Comparison of ENCODE assay signal across 13 cellular contexts in the genomic region with DNA sequence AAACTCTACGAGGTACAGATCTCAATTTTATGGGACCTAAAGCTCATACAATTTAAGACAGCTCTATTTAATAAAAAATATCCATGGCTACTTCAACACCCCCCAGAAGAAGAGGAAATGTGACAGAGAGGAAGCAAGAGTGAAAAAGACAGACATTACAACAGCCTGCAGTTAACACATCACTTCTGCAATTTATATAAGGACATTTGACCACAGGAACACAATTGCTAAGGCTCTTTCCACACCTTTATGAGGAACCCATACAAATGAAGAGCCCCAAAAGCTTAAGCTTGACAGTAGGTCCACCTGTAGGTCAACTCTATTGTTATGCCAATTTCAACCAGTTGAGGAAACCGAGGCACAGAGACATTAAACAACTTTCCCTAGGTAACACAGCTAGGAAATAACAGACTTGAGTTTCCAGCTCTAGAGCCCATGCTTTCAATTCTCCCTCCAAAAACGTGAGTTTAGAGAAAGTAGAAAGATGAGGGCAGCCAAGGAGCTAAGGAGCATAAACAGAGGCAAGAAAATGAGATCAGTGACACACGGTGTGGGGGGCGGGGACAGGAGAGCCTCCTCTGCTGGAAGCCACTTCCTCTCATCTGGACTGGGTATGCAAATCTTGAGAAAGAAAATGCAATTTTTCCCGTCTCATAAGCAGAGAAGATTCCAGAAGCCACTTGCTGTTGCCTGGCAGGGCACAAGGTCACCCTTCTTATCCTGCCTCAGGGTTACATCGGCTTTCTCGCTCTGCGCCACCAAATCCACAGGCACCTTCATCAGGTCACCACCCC. TPM values are rescaled to one million over a fixed set of nuclear protein-coding genes. Genes with fewer than 3 reads are reported as not detected.
A peak's percentile ranks its signal among the peaks of the same experiment; 100 is the strongest.
DNase-seq lines count a peak whose midpoint lies in the region; ATAC-seq and TF ChIP-seq lines count a peak whose summit lies in the region.
"Had no signal": no experiment of that assay in that cellular context is flagged by ENCODE, and none has a peak within 500 bp of the region (broad histone marks: within the 10 kb centered on the region; RNA-seq: fewer than 3 reads in every experiment).

No MANE protein-coding gene starts in this region.

- H3K36me3 ChIP-seq in DND-41 (ENCODE audit: insufficient read depth, low read length) (no peaks in the 10 kb centered on the region), ascending aorta (no peaks in the 10 kb centered on the region)
- H3K36me3 ChIP-seq: transverse colon had no signal

- peaks cover 19% of the 10 kb centered on the region for H3K27me3 ChIP-seq in DND-41 (ENCODE audit: insufficient read depth, low read length, poor library complexity)
- no peaks in the 10 kb centered on the region for H3K27me3 ChIP-seq in ascending aorta
- H3K27me3 ChIP-seq: transverse colon had no signal

- intact Hi-C loops in ascending aorta (cut with DNase I): no loop called here

- H3K79me2 ChIP-seq in DND-41 (ENCODE audit: insufficient read depth, low read length): no peaks in the 10 kb centered on the region

- H3K27ac ChIP-seq in DND-41 (ENCODE audit: low read length) (no peak overlapping the region), ascending aorta (peak overlapping the region in 1 of 2 donors; percentile 15)
- H3K27ac ChIP-seq: transverse colon had no signal

- no peaks in the 10 kb centered on the region for H3K9me3 ChIP-seq in DND-41 (ENCODE audit: insufficient read depth, low read length, severe bottlenecking)
- no peaks in the 10 kb centered on the region for H3K9me3 ChIP-seq in ascending aorta
- H3K9me3 ChIP-seq: transverse colon had no signal

- TF ChIP-seq CTCF in DND-41 (IDR thresholded peaks at IDR 0.05; ENCODE audit: borderline replicate concordance, extremely low read depth, low read length, poor library complexity, severe bottlenecking) (no peak), ascending aorta (IDR thresholded peaks at IDR 0.05) (no peak)

- no peak overlapping the region for H3K4me2 ChIP-seq in DND-41 (ENCODE audit: insufficient read depth, low read length)

- ATAC-seq in DND-41 (ENCODE audit: insufficient read depth, low read depth) (peak; percentile 72), GM19395 (IDR thresholded peaks at IDR 0.05; ENCODE audit: unreplicated experiment) (peak; percentile 54)

- H3K4me1 ChIP-seq in DND-41 (ENCODE audit: insufficient read depth, low read length) (peaks cover 7% of the 10 kb centered on the region), ascending aorta (peaks cover 0 to 4% of the 10 kb centered on the region in 2 donors)

- DNase-seq in DND-41 (peak; percentile 27), NAMALWA (ENCODE audit: low spot score) (peak; percentile 34), germinal center (ENCODE audit: low spot score) (peak; percentile 63), ascending aorta (ENCODE audit: low spot score in 2 of 2) (no peak), NCI-H2171 (lab: John Stamatoyannopoulos, UW) (no peak), EL (no peak), D341Med (ENCODE audit: low spot score) (no peak)
- DNase-seq: DMS 273 treated with DMSO at 0.1 percent for 48 hours; NCI-H146; SHP77 treated with DMSO at 0.1 percent for 48 hours; stimulated activated CD4-positive, alpha-beta T cell treated with anti-CD3 and anti-CD28 coated beads, Interleukin-1b, Interleukin-23, amount 100 ng/mL, for 48 hours; transverse colon had no signal

- no peaks in the 10 kb centered on the region for H4K20me1 ChIP-seq in DND-41 (ENCODE audit: insufficient read depth, low read length)

- no peak overlapping the region for H3K9ac ChIP-seq in DND-41 (ENCODE audit: low read depth, low read length)

- H2AFZ ChIP-seq in DND-41 (ENCODE audit: low read depth, low read length): no peak overlapping the region

- H3K4me3 ChIP-seq in DND-41 (ENCODE audit: low read depth in 1 of 2, low read length in 2 of 2) (no peak overlapping the region), ascending aorta (no peak overlapping the region)
- H3K4me3 ChIP-seq: transverse colon had no signal

RNA-seq across cellular contexts. Expression of a gene that starts 5.8 kb away (rescaled TPM):
- total RNA-seq in ascending aorta: not detected
- total RNA-seq: transverse colon had no signal

Comparison
In these comparisons a context has a peak if more than half of its experiments do, and no peak if none do; other contexts are left out.
1. DNase-seq: peak in DND-41 (single experiment), NAMALWA (single experiment) and germinal center (single experiment); none in ascending aorta (0 of 2), NCI-H2171 (single experiment), EL (single experiment) and D341Med (single experiment).